27 cellular contexts compared by ENCODE assay signal in genomic region chr17:428414-428813, GRCh38.
"Had no signal": no experiment of that assay in that cellular context is flagged by ENCODE, and none has a peak within 500 bp of the region (broad histone marks: within the 10 kb centered on the region; RNA-seq: fewer than 3 reads in every experiment).

No MANE protein-coding gene starts in this region.

- H3K4me1 ChIP-seq: ascending aorta, breast epithelium, colonic mucosa, esophagus squamous epithelium, gastroesophageal sphincter had no signal

- FAIRE-seq: endometrium, endothelial cell of umbilical vein had no signal

- DNase-seq: activated B cell treated with CpG ODN at 0.5 μM for 24 hours; activated CD4-positive, alpha-beta memory T cell treated with anti-CD3 and anti-CD28 coated beads, Interleukin-2, amount 10 ng/mL, durations not matched to agents 7 days and 5 days; activated CD4-positive, alpha-beta T cell treated with anti-CD3 and anti-CD28 coated beads, Interleukin-2, amount 10 ng/mL, durations not matched to agents 24 days and 14 days; activated CD8-positive, alpha-beta memory T cell treated with anti-CD3 and anti-CD28 coated beads, Interleukin-2, amount 50 U/mL, for 48 hours; activated naive CD4-positive, alpha-beta T cell treated with anti-CD3 and anti-CD28 coated beads, Interleukin-2, amount 10 ng/mL, durations not matched to agents 7 days and 5 days; activated naive CD8-positive, alpha-beta T cell treated with anti-CD3 and anti-CD28 coated beads, Interleukin-2, amount 10 ng/mL, durations not matched to agents 7 days and 5 days; activated T-cell treated with anti-CD3 and anti-CD28 coated beads for 4 hours; activated T-cell treated with anti-CD3 and anti-CD28 coated beads, Interleukin-2, amount 50 U/mL, for 24 hours; activated T-cell treated with anti-CD3 and anti-CD28 coated beads, Interleukin-2, amount 50 U/mL, for 72 hours; central memory CD4-positive, alpha-beta T cell; cerebellar nuclear complex; colonic mucosa; effector CD8-positive, alpha-beta T cell; esophagus squamous epithelium; foreskin melanocyte; heart right ventricle; T1000; WERI-Rb-1 had no signal

- H3K27me3 ChIP-seq: ascending aorta, breast epithelium, cardiac muscle cell, colonic mucosa, esophagus squamous epithelium, heart right ventricle, hepatocyte had no signal

- H3K79me2 ChIP-seq: hepatocyte had no signal

- H3K36me3 ChIP-seq: ascending aorta, breast epithelium, cardiac muscle cell, colonic mucosa, esophagus squamous epithelium, gastroesophageal sphincter, heart right ventricle, WERI-Rb-1 had no signal

- ATAC-seq: activated CD4-positive, CD25-positive, alpha-beta regulatory T cell treated with anti-CD3 and anti-CD28 coated beads, Interleukin-2, amount 50 U/mL, for 24 hours; gastroesophageal sphincter; heart right ventricle had no signal

- H3K9me3 ChIP-seq: colonic mucosa had no signal

- H2AFZ ChIP-seq: hepatocyte had no signal

- H3K4me3 ChIP-seq: ascending aorta, breast epithelium, cardiac muscle cell, colonic mucosa, esophagus squamous epithelium, gastroesophageal sphincter, heart right ventricle, hepatocyte had no signal

- H3K27ac ChIP-seq: ascending aorta, breast epithelium, cardiac muscle cell, colonic mucosa, epithelial cell of prostate, esophagus squamous epithelium, gastroesophageal sphincter, heart right ventricle, hepatocyte, WERI-Rb-1 had no signal

- H3K4me2 ChIP-seq: hepatocyte had no signal
